8 cellular contexts compared by ENCODE assay signal in genomic region chr2:158967731-158968395, GRCh38. TPM values are rescaled to one million over a fixed set of nuclear protein-coding genes. Genes with fewer than 3 reads are reported as not detected.
DNase-seq lines count a peak whose midpoint lies in the region; ATAC-seq, FAIRE-seq and TF ChIP-seq lines count a peak whose summit lies in the region.

No MANE protein-coding gene starts in this region.

- TF ChIP-seq CTCF in A549 (IDR thresholded peaks at IDR 0.05) (no peak), PC-9 (conservative IDR thresholded peaks at IDR 0.05) (no peak), lung (IDR thresholded peaks at IDR 0.05; ENCODE audit: control extremely low read depth, extremely low read depth) (no peak)

- TF ChIP-seq RAD21 in A549 (conservative IDR thresholded peaks at IDR 0.05 in 1 of 2, IDR thresholded peaks at IDR 0.05 in 1 of 2): peak in 1 of 2 experiments; percentile 8; a peak in 1 of 5 replicates

- peaks cover 12% of the 10 kb centered on the region for H3F3A ChIP-seq in PC-9 (ENCODE audit: insufficient read depth, low read depth)

- TF ChIP-seq POLR2A in A549 (IDR thresholded peaks at IDR 0.05; ENCODE audit: low read length): no peak

- CTCF ChIA-PET in A549 (lab: Yijun Ruan, JAX) (interaction anchor here (0.9 to 3.7 kb wide), 7 partner anchors 8 to 151 kb away, joined by 3 to 15 read pairs (median 3); no protein-coding TSS in a partner anchor), PC-9 (lab: Charles Lee) (no interaction called here)

- H2AFZ ChIP-seq in PC-9: peak overlapping the region; percentile 95

- H3K27me3 ChIP-seq in PC-9 (ENCODE audit: insufficient read depth, low read depth) (no peaks in the 10 kb centered on the region), lung (ENCODE audit: control insufficient read depth, insufficient read depth) (no peaks in the 10 kb centered on the region), thymus (ENCODE audit: control insufficient read depth, insufficient read depth) (peaks cover 4% of the 10 kb centered on the region)
- H3K27me3 ChIP-seq in effector memory CD4-positive, alpha-beta T cell (replicated peaks; ENCODE audit: control insufficient read depth, insufficient read depth, low read length, poor library complexity, severe bottlenecking): peaks cover 3% of the 10 kb centered on the region

- intact Hi-C loops in PC-9 (cut with micrococcal nuclease; ENCODE audit: unreplicated experiment): loop anchor here (1.0 to 5.0 kb wide), 3 partner anchors 36 to 67 kb away; no protein-coding TSS in a partner anchor

- H3K4me3 ChIP-seq in A549 (peak overlapping the region; percentile 88), PC-9 (peak overlapping the region; percentile 83; the same call in 1 of the 2 replicates), lung (peak overlapping the region; percentile 85), thymus (ENCODE audit: low read length) (peak overlapping the region; percentile 74)
- H3K4me3 ChIP-seq in effector memory CD4-positive, alpha-beta T cell (ENCODE audit: insufficient read depth, low read depth, low read length, poor library complexity, severe bottlenecking): peak overlapping the region; percentile 46

- WGBS in A549 (ENCODE audit: missing lambda C conversion rate): 4% methylated on average over 26 of the region's 31 CpGs
- WGBS in lung, 2 donors: 2 to 4% methylated on average over 31 of the region's 31 CpGs
- WGBS in thymus: 4% methylated on average over 31 of the region's 31 CpGs

- H3K36me3 ChIP-seq in PC-9 (ENCODE audit: low read depth) (no peaks in the 10 kb centered on the region), lung (ENCODE audit: control insufficient read depth in 2 of 2, insufficient read depth in 2 of 2, low read length in 2 of 2) (no peaks in the 10 kb centered on the region), thymus (ENCODE audit: control insufficient read depth, insufficient read depth) (no peaks in the 10 kb centered on the region)
- H3K36me3 ChIP-seq in effector memory CD4-positive, alpha-beta T cell (ENCODE audit: control insufficient read depth, insufficient read depth, low read length): no peaks in the 10 kb centered on the region

- H3K27ac ChIP-seq in A549 (peak overlapping the region; percentile 75 to 92), PC-9 (peak overlapping the region; percentile 42), lung (ENCODE audit: low read depth in 1 of 2, low read length in 1 of 2) (peak overlapping the region; percentile 97 to 99), thymus (ENCODE audit: low read depth) (peak overlapping the region; percentile 60)
- H3K27ac ChIP-seq in effector memory CD4-positive, alpha-beta T cell (ENCODE audit: insufficient read depth, low read length, poor library complexity, severe bottlenecking): no peak overlapping the region

- DNase-seq in A549 (ENCODE audit: low read depth in 1 of 2, low spot score in 1 of 2) (peak in 1 of 2 experiments; percentile 52), PC-9 (peak in 1 of 2 experiments; percentile 29), lung (ENCODE audit: low spot score) (peak; percentile 44), D341Med (ENCODE audit: low spot score) (no peak)
- no peak for DNase-seq in effector memory CD4-positive, alpha-beta T cell
- DNase-seq in activated effector memory CD4-positive, alpha-beta T cell treated with anti-CD3 and anti-CD28 coated beads, Interleukin-2, amount 50 U/mL, for 16 hours: no peak

- FAIRE-seq in A549 (lab: Jason Lieb, UNC): no peak

- peak; percentile 69 for ATAC-seq in A549
- peak; percentile 7 for ATAC-seq in GM18502 (IDR thresholded peaks at IDR 0.05; ENCODE audit: poor library complexity, unreplicated experiment)
- no peak for ATAC-seq in lung (ENCODE audit: insufficient read depth, low FRiP score)

- TF ChIP-seq EP300 in A549 (IDR thresholded peaks at IDR 0.05): no peak

- H3K4me1 ChIP-seq in A549: peaks cover 13% of the 10 kb centered on the region
- H3K4me1 ChIP-seq in PC-9 (replicated peaks; ENCODE audit: insufficient read depth): peaks cover 27% of the 10 kb centered on the region
- peaks cover 3% of the 10 kb centered on the region for H3K4me1 ChIP-seq in effector memory CD4-positive, alpha-beta T cell (ENCODE audit: control insufficient read depth, insufficient read depth, low read length, poor library complexity, severe bottlenecking)
- peaks cover 0 to 11% of the 10 kb centered on the region in 2 donors for H3K4me1 ChIP-seq in lung (ENCODE audit: control insufficient read depth in 2 of 2, insufficient read depth in 2 of 2, low read length in 2 of 2)
- H3K4me1 ChIP-seq in thymus (ENCODE audit: control insufficient read depth, insufficient read depth, low read length): no peaks in the 10 kb centered on the region

- H3K9me2 ChIP-seq in PC-9 (ENCODE audit: insufficient read depth): no peaks in the 10 kb centered on the region

- H3K79me2 ChIP-seq in PC-9 (ENCODE audit: low read depth): peaks cover 43% of the 10 kb centered on the region

- POLR2A ChIA-PET in A549 (lab: Yijun Ruan, JAX): interaction anchor here (0.5 to 3.3 kb wide), 7 partner anchors 9 to 164 kb away, joined by 3 to 19 read pairs (median 4); no protein-coding TSS in a partner anchor
- POLR2A ChIA-PET in PC-9 (lab: Charles Lee; ENCODE audit: unreplicated experiment): interaction anchor here (0.6 kb wide), 1 partner anchor 22 kb away, joined by 4 read pairs; no protein-coding TSS in a partner anchor

- H3K9me3 ChIP-seq in A549 (no peaks in the 10 kb centered on the region), PC-9 (ENCODE audit: insufficient read depth, low read depth) (no peaks in the 10 kb centered on the region), lung (ENCODE audit: control insufficient read depth in 2 of 2, insufficient read depth in 1 of 2, low read length in 1 of 2) (no peaks in the 10 kb centered on the region), thymus (ENCODE audit: control insufficient read depth) (no peaks in the 10 kb centered on the region)
- no peaks in the 10 kb centered on the region for H3K9me3 ChIP-seq in effector memory CD4-positive, alpha-beta T cell (ENCODE audit: control insufficient read depth, low read length)

- TSS peak; percentile 74 for BruUV-seq in PC-9 (replicated peaks; lab: Mats Ljungman, UMichigan)

- H4K20me1 ChIP-seq in PC-9 (ENCODE audit: insufficient read depth): peaks cover 5% of the 10 kb centered on the region; the same call in 1 of the 2 replicates

- H3K4me2 ChIP-seq in A549: peak overlapping the region; percentile 93
- H3K4me2 ChIP-seq in PC-9: peak overlapping the region; percentile 94

TF ChIP-seq in A549, 52 proteins besides CTCF, POLR2A, EP300 and RAD21:
- TF ChIP-seq MAFK (IDR thresholded peaks at IDR 0.05; ENCODE audit: partially characterized antibody): no peak
- no peak for TF ChIP-seq ATOH8 (CRISPR knock-in tag; IDR thresholded peaks at IDR 0.05; ENCODE audit: low read depth)
- TF ChIP-seq MYC (IDR thresholded peaks at IDR 0.05; ENCODE audit: borderline replicate concordance, low read length): no peak
- TF ChIP-seq PHF8 (IDR thresholded peaks at IDR 0.05; ENCODE audit: borderline replicate concordance, low read depth): peak; percentile 72
- 0 out of 2 replicates have a peak, but pooled peaks have one; percentile 65 for TF ChIP-seq RNF2 (IDR thresholded peaks at IDR 0.05; ENCODE audit: borderline replicate concordance, low read depth)

RNA-seq across cellular contexts. Expression of gene TANC1, which starts 0.6 kb away (rescaled TPM):
- polyA plus RNA-seq in A549 (2011; rRNA removed) (19.5 and 21.2 TPM in 2 replicates), A549 (2017; fragmentation: RNase III; extraction: RNeasy Plus Mini Kit Qiagen cat#74134 plus additional on column Dnase treatment) (8.1 to 10.0 TPM (median 9.2 TPM) in 3 replicates), lung (10 to 100 TPM; 14.3 to 32.4 TPM), thymus (13.0 TPM)
- polyA plus RNA-seq in A549 (2012; cell fraction: cytosol; rRNA removed): 6.3 and 7.0 TPM in 2 replicates
- 18.2 and 19.3 TPM in 2 replicates for polyA plus RNA-seq in A549 (2012; cell fraction: nucleus; rRNA removed)
- 43.3 and 47.4 TPM in 2 replicates for polyA minus RNA-seq in A549 (2011; rRNA and poly(A)+ RNA removed)
- total RNA-seq in PC-9 (2021) (21.2 and 26.0 TPM in 2 replicates), lung (10 to 100 TPM; 42.2 to 99.5 TPM)
